Comparison of ENCODE assay signal across 1 cellular context in the genomic region with DNA sequence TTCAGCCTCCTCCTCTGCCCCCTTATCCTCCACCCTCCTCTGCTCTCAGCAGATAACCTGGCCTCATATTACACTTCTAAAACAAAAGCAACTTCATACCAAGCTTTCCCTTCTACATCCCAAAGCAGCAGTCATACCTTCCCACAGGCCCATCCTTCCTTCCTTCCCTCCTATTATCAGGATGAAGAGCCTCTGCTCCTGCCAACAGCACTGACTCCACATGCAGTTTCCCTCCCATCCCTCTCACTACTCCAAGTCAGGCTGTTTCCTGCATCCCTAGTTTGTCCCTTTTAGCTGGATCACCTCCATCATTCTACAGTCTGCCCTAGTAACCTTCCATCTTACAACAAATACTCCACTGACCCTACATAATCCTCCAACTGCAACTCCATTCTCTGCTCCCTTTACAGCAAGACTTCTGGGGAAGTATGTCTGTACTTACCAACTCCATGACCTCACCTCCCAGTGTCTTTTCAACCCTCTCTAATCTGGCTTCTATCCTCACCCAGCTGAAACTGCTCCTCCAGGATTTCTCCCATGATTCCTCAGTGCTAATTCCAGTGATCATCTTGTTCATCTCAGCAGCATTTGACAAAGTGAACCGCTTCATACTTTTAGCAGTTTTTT.
TF ChIP-seq lines count a peak whose summit lies in the region.

No MANE protein-coding gene starts in this region.

TF ChIP-seq in GM23338, 12 proteins besides CTCF, POLR2A, EP300 and RAD21 (continued from another document):
- TF ChIP-seq, protein P1, sequence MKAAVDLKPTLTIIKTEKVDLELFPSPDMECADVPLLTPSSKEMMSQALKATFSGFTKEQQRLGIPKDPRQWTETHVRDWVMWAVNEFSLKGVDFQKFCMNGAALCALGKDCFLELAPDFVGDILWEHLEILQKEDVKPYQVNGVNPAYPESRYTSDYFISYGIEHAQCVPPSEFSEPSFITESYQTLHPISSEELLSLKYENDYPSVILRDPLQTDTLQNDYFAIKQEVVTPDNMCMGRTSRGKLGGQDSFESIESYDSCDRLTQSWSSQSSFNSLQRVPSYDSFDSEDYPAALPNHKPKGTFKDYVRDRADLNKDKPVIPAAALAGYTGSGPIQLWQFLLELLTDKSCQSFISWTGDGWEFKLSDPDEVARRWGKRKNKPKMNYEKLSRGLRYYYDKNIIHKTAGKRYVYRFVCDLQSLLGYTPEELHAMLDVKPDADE (IDR thresholded peaks at IDR 0.05): no peak
- TF ChIP-seq STAT1 (IDR thresholded peaks at IDR 0.05; ENCODE audit: unreplicated experiment) (no peak), ZNF114 (CRISPR knock-in tag; IDR thresholded peaks at IDR 0.05) (no peak), EZH2 (IDR thresholded peaks at IDR 0.05; ENCODE audit: low read depth, unreplicated experiment) (no peak), NANOG (IDR thresholded peaks at IDR 0.05; ENCODE audit: borderline replicate concordance) (no peak), CREB1 (CRISPR knock-in tag; IDR thresholded peaks at IDR 0.05; ENCODE audit: low read depth) (no peak), EZH2phosphoT487 (IDR thresholded peaks at IDR 0.05; ENCODE audit: unreplicated experiment) (no peak), POLR2AphosphoS5 (IDR thresholded peaks at IDR 0.05; ENCODE audit: low read depth) (no peak), JUNB (IDR thresholded peaks at IDR 0.05; ENCODE audit: unreplicated experiment) (no peak)
- TF ChIP-seq, protein P2, sequence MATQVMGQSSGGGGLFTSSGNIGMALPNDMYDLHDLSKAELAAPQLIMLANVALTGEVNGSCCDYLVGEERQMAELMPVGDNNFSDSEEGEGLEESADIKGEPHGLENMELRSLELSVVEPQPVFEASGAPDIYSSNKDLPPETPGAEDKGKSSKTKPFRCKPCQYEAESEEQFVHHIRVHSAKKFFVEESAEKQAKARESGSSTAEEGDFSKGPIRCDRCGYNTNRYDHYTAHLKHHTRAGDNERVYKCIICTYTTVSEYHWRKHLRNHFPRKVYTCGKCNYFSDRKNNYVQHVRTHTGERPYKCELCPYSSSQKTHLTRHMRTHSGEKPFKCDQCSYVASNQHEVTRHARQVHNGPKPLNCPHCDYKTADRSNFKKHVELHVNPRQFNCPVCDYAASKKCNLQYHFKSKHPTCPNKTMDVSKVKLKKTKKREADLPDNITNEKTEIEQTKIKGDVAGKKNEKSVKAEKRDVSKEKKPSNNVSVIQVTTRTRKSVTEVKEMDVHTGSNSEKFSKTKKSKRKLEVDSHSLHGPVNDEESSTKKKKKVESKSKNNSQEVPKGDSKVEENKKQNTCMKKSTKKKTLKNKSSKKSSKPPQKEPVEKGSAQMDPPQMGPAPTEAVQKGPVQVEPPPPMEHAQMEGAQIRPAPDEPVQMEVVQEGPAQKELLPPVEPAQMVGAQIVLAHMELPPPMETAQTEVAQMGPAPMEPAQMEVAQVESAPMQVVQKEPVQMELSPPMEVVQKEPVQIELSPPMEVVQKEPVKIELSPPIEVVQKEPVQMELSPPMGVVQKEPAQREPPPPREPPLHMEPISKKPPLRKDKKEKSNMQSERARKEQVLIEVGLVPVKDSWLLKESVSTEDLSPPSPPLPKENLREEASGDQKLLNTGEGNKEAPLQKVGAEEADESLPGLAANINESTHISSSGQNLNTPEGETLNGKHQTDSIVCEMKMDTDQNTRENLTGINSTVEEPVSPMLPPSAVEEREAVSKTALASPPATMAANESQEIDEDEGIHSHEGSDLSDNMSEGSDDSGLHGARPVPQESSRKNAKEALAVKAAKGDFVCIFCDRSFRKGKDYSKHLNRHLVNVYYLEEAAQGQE (IDR thresholded peaks at IDR 0.05; ENCODE audit: unreplicated experiment): no peak
- TF ChIP-seq, protein P3, sequence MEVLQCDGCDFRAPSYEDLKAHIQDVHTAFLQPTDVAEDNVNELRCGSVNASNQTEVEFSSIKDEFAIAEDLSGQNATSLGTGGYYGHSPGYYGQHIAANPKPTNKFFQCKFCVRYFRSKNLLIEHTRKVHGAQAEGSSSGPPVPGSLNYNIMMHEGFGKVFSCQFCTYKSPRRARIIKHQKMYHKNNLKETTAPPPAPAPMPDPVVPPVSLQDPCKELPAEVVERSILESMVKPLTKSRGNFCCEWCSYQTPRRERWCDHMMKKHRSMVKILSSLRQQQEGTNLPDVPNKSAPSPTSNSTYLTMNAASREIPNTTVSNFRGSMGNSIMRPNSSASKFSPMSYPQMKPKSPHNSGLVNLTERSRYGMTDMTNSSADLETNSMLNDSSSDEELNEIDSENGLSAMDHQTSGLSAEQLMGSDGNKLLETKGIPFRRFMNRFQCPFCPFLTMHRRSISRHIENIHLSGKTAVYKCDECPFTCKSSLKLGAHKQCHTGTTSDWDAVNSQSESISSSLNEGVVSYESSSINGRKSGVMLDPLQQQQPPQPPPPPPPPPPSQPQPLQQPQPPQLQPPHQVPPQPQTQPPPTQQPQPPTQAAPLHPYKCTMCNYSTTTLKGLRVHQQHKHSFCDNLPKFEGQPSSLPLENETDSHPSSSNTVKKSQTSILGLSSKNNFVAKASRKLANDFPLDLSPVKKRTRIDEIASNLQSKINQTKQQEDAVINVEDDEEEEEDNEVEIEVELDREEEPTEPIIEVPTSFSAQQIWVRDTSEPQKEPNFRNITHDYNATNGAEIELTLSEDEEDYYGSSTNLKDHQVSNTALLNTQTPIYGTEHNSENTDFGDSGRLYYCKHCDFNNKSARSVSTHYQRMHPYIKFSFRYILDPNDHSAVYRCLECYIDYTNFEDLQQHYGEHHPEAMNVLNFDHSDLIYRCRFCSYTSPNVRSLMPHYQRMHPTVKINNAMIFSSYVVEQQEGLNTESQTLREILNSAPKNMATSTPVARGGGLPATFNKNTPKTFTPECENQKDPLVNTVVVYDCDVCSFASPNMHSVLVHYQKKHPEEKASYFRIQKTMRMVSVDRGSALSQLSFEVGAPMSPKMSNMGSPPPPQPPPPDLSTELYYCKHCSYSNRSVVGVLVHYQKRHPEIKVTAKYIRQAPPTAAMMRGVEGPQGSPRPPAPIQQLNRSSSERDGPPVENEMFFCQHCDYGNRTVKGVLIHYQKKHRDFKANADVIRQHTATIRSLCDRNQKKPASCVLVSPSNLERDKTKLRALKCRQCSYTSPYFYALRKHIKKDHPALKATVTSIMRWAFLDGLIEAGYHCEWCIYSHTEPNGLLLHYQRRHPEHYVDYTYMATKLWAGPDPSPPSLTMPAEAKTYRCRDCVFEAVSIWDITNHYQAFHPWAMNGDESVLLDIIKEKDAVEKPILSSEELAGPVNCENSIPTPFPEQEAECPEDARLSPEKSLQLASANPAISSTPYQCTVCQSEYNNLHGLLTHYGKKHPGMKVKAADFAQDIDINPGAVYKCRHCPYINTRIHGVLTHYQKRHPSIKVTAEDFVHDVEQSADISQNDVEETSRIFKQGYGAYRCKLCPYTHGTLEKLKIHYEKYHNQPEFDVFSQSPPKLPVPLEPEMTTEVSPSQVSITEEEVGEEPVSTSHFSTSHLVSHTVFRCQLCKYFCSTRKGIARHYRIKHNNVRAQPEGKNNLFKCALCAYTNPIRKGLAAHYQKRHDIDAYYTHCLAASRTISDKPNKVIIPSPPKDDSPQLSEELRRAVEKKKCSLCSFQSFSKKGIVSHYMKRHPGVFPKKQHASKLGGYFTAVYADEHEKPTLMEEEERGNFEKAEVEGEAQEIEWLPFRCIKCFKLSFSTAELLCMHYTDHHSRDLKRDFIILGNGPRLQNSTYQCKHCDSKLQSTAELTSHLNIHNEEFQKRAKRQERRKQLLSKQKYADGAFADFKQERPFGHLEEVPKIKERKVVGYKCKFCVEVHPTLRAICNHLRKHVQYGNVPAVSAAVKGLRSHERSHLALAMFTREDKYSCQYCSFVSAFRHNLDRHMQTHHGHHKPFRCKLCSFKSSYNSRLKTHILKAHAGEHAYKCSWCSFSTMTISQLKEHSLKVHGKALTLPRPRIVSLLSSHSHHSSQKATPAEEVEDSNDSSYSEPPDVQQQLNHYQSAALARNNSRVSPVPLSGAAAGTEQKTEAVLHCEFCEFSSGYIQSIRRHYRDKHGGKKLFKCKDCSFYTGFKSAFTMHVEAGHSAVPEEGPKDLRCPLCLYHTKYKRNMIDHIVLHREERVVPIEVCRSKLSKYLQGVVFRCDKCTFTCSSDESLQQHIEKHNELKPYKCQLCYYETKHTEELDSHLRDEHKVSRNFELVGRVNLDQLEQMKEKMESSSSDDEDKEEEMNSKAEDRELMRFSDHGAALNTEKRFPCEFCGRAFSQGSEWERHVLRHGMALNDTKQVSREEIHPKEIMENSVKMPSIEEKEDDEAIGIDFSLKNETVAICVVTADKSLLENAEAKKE (CRISPR knock-in tag; IDR thresholded peaks at IDR 0.05): no peak
